In genomic region chr7:139976838-139977656, GRCh38 we compare ENCODE assay signal across 20 cellular contexts.
DNase-seq lines count a peak whose midpoint lies in the region; ATAC-seq and TF ChIP-seq lines count a peak whose summit lies in the region.
"Had no signal": no experiment of that assay in that cellular context is flagged by ENCODE, and none has a peak within 500 bp of the region (broad histone marks: within the 10 kb centered on the region; RNA-seq: fewer than 3 reads in every experiment).

No MANE protein-coding gene starts in this region.

- ATAC-seq in natural killer cell treated with Interleukin-12 subunit alpha and Interleukin-12 subunit beta and Interleukin-15 and Interleukin-18, amount 100 ng/mL, for 72 hours, result no peak
- no peak for ATAC-seq in natural killer cell
- ATAC-seq: PC-3 had no signal

- H3K4me3 ChIP-seq in Jurkat, Clone E6-1 (ENCODE audit: low read length), result no peak overlapping the region
- H3K4me3 ChIP-seq in Karpas-422 (ENCODE audit: low read length), result no peak overlapping the region; the same call in 1 of the 2 replicates
- H3K4me3 ChIP-seq: HAP-1 had no signal

- no peak overlapping the region for H3K9ac ChIP-seq in Karpas-422 (ENCODE audit: low read length)

- peaks cover 18% of the 10 kb centered on the region for H3K4me1 ChIP-seq in Karpas-422 (ENCODE audit: low read length)

- no peak overlapping the region for H3K27ac ChIP-seq in Karpas-422 (ENCODE audit: low read length)

- no peaks in the 10 kb centered on the region for H3K9me2 ChIP-seq in Karpas-422 (replicated peaks; ENCODE audit: insufficient read depth, low read length)

- peak overlapping the region; percentile 37 to 86 for H3K27ac Mint-ChIP-seq in natural killer cell treated with Interleukin-12 subunit alpha and Interleukin-12 subunit beta and Interleukin-15 and Interleukin-18, amount 100 ng/mL, for 72 hours
- H3K27ac Mint-ChIP-seq in natural killer cell, result peak overlapping the region in 1 of 2 donors; percentile 25
- H3K27ac Mint-ChIP-seq in chondrocyte (ENCODE audit: unreplicated experiment), result no peak overlapping the region

- no peaks in the 10 kb centered on the region for H4K20me1 ChIP-seq in Karpas-422 (ENCODE audit: insufficient read depth, low read depth, low read length)

- no peak overlapping the region for H2AFZ ChIP-seq in Karpas-422 (ENCODE audit: low read length)

- no peaks in the 10 kb centered on the region for H3K79me2 ChIP-seq in Karpas-422 (ENCODE audit: low read length)

- no peak overlapping the region for H3K4me3 Mint-ChIP-seq in natural killer cell treated with Interleukin-12 subunit alpha and Interleukin-12 subunit beta and Interleukin-15 and Interleukin-18, amount 100 ng/mL, for 72 hours
- no peak overlapping the region for H3K4me3 Mint-ChIP-seq in natural killer cell
- H3K4me3 Mint-ChIP-seq in chondrocyte (ENCODE audit: unreplicated experiment), result no peak overlapping the region

- intact Hi-C loops in natural killer cell (cut with micrococcal nuclease), result no loop called here

- H3K9me3 ChIP-seq in Karpas-422 (ENCODE audit: low read length), result no peaks in the 10 kb centered on the region
- H3K9me3 ChIP-seq: HAP-1 had no signal

- H3K27me3 Mint-ChIP-seq in natural killer cell treated with Interleukin-12 subunit alpha and Interleukin-12 subunit beta and Interleukin-15 and Interleukin-18, amount 100 ng/mL, for 72 hours, result no peaks in the 10 kb centered on the region
- no peaks in the 10 kb centered on the region for H3K27me3 Mint-ChIP-seq in natural killer cell (ENCODE audit: low read depth in 2 of 2)
- peaks cover 14% of the 10 kb centered on the region for H3K27me3 Mint-ChIP-seq in chondrocyte (ENCODE audit: low read depth)

- H3K9me3 Mint-ChIP-seq in natural killer cell treated with Interleukin-12 subunit alpha and Interleukin-12 subunit beta and Interleukin-15 and Interleukin-18, amount 100 ng/mL, for 72 hours, result no peaks in the 10 kb centered on the region
- H3K9me3 Mint-ChIP-seq in natural killer cell, result no peaks in the 10 kb centered on the region
- H3K9me3 Mint-ChIP-seq in chondrocyte (ENCODE audit: low read depth), result no peaks in the 10 kb centered on the region

- H3K4me1 Mint-ChIP-seq in natural killer cell treated with Interleukin-12 subunit alpha and Interleukin-12 subunit beta and Interleukin-15 and Interleukin-18, amount 100 ng/mL, for 72 hours (ENCODE audit: low read depth in 2 of 2), result peaks cover 18 to 30% of the 10 kb centered on the region in 2 donors
- peaks cover 13 to 14% of the 10 kb centered on the region in 2 donors for H3K4me1 Mint-ChIP-seq in natural killer cell
- peaks cover 3% of the 10 kb centered on the region for H3K4me1 Mint-ChIP-seq in chondrocyte (ENCODE audit: low read depth)

- no peaks in the 10 kb centered on the region for H3K36me3 Mint-ChIP-seq in natural killer cell treated with Interleukin-12 subunit alpha and Interleukin-12 subunit beta and Interleukin-15 and Interleukin-18, amount 100 ng/mL, for 72 hours
- no peaks in the 10 kb centered on the region for H3K36me3 Mint-ChIP-seq in natural killer cell
- H3K36me3 Mint-ChIP-seq in chondrocyte (ENCODE audit: low read depth), result no peaks in the 10 kb centered on the region

- no peak for DNase-seq in natural killer cell treated with Interleukin-12 subunit alpha and Interleukin-12 subunit beta and Interleukin-15 and Interleukin-18, amount 100 ng/mL, for 72 hours (ENCODE audit: low spot score)
- DNase-seq in natural killer cell, result no peak
- DNase-seq in Jurkat, Clone E6-1 (ENCODE audit: low read depth, low spot score), result peak; percentile 7
- DNase-seq in chondrocyte (ENCODE audit: low spot score), result peak; percentile 8
- no peak for DNase-seq in middle frontal gyrus (ENCODE audit: extremely low spot score, low spot score)
- DNase-seq in Karpas-422, result no peak
- DNase-seq in kidney glomerular epithelial cell (lab: John Stamatoyannopoulos, UW), result no peak
- DNase-seq: C1 segment of cervical spinal cord, COR-L47, DMS 273 treated with DMSO at 0.1 percent for 48 hours, DND-41, NCI-H1417 treated with DMSO at 0.1 percent for 48 hours, NCI-H187 treated with DMSO at 0.1 percent for 48 hours, NCI-H2227 treated with DMSO at 0.1 percent for 48 hours, NCI-H524, NCI-H82, PC-3, RPMI8226, SHP77 treated with DMSO at 0.1 percent for 48 hours had no signal

- H3K4me2 ChIP-seq in Karpas-422 (ENCODE audit: low read depth, low read length, poor library complexity, severe bottlenecking), result no peak overlapping the region

- no peak for TF ChIP-seq CTCF in natural killer cell (IDR thresholded peaks at IDR 0.05)
- no peak for TF ChIP-seq CTCF in chondrocyte (IDR thresholded peaks at IDR 0.05)

- no peaks in the 10 kb centered on the region for H3K27me3 ChIP-seq in Karpas-422 (ENCODE audit: low read length)

- H3K36me3 ChIP-seq in Karpas-422 (ENCODE audit: insufficient read depth, low read length), result no peaks in the 10 kb centered on the region
- H3K36me3 ChIP-seq: HAP-1 had no signal

Comparison
In these comparisons a context has a peak if more than half of its experiments do, and no peak if none do; other contexts are left out.
1. DNase-seq: peak in Jurkat, Clone E6-1 (single experiment) and chondrocyte (single experiment); none in natural killer cell treated with Interleukin-12 subunit alpha and Interleukin-12 subunit beta and Interleukin-15 and Interleukin-18, amount 100 ng/mL, for 72 hours (single experiment), natural killer cell (single experiment), middle frontal gyrus (single experiment), Karpas-422 (single experiment) and kidney glomerular epithelial cell (single experiment).